Comparison of ENCODE assay signal across 8 cellular contexts in genomic region chr5:179345429-179346321, GRCh38. TPM values are rescaled to one million over a fixed set of nuclear protein-coding genes. Genes with fewer than 3 reads are reported as not detected.
A peak's percentile ranks its signal among the peaks of the same experiment; 100 is the strongest.
DNase-seq lines count a peak whose midpoint lies in the region; ATAC-seq, FAIRE-seq and TF ChIP-seq lines count a peak whose summit lies in the region.

Gene ADAMTS2 (minus strand): TSS chr5:179345461. CDS start chr5:179345328, 133 bp downstream.

- no peak within 1 kb of the TSS for H3K27ac Mint-ChIP-seq in activated T-cell treated with anti-CD3 and anti-CD28 coated beads, Interleukin-2, amount 50 U/mL, for 24 hours
- H3K27ac Mint-ChIP-seq in activated B cell treated with CpG ODN at 0.5 μM for 24 hours: no peak within 1 kb of the TSS

- H3K27me3 Mint-ChIP-seq in activated T-cell treated with anti-CD3 and anti-CD28 coated beads, Interleukin-2, amount 50 U/mL, for 24 hours: peaks cover 70% of the 10 kb centered on the region
- peaks cover 43% of the 10 kb centered on the region for H3K27me3 Mint-ChIP-seq in activated B cell treated with CpG ODN at 0.5 μM for 24 hours

- H3K4me3 Mint-ChIP-seq in activated T-cell treated with anti-CD3 and anti-CD28 coated beads, Interleukin-2, amount 50 U/mL, for 24 hours: peak within 1 kb of the TSS; percentile 15
- H3K4me3 Mint-ChIP-seq in activated B cell treated with CpG ODN at 0.5 μM for 24 hours: peak within 1 kb of the TSS; percentile 21

- peaks cover 7% of the 10 kb centered on the region for H3K4me1 Mint-ChIP-seq in activated T-cell treated with anti-CD3 and anti-CD28 coated beads, Interleukin-2, amount 50 U/mL, for 24 hours (ENCODE audit: low read depth)
- H3K4me1 Mint-ChIP-seq in activated B cell treated with CpG ODN at 0.5 μM for 24 hours: peaks cover 18% of the 10 kb centered on the region

- POLR2A ChIA-PET in activated B cell treated with CpG ODN at 0.5 μM for 24 hours (lab: Charles Lee): no interaction called here

- peaks cover 0 to 8% (median 5%) of the 10 kb centered on the region in 3 donors for H3K4me1 ChIP-seq in pancreas

- ATAC-seq in activated B cell treated with CpG ODN at 0.5 μM for 24 hours (ENCODE audit: low read depth) (no peak), Right ventricle myocardium superior (ENCODE audit: poor library complexity) (peak; percentile 74), pancreas (peak in 3 of 4 donors; percentile 36 to 62 (median 62)), GM21367 (IDR thresholded peaks at IDR 0.05; ENCODE audit: unreplicated experiment) (no peak), HG03135 (IDR thresholded peaks at IDR 0.05; ENCODE audit: unreplicated experiment) (no peak), HG03159 (IDR thresholded peaks at IDR 0.05; ENCODE audit: unreplicated experiment) (no peak)

- H3K27me3 ChIP-seq in pancreas: peaks cover 0 to 24% (median 0%) of the 10 kb centered on the region in 4 donors

- peak within 1 kb of the TSS; percentile 13 to 45 (median 22) for H3K4me3 ChIP-seq in pancreas

- H3K36me3 Mint-ChIP-seq in activated T-cell treated with anti-CD3 and anti-CD28 coated beads, Interleukin-2, amount 50 U/mL, for 24 hours (ENCODE audit: low read depth): no peaks in the 10 kb centered on the region
- H3K36me3 Mint-ChIP-seq in activated B cell treated with CpG ODN at 0.5 μM for 24 hours (ENCODE audit: low read depth): no peaks in the 10 kb centered on the region

- H3K9me3 Mint-ChIP-seq in activated T-cell treated with anti-CD3 and anti-CD28 coated beads, Interleukin-2, amount 50 U/mL, for 24 hours: no peaks in the 10 kb centered on the region
- no peaks in the 10 kb centered on the region for H3K9me3 Mint-ChIP-seq in activated B cell treated with CpG ODN at 0.5 μM for 24 hours

- intact Hi-C loops in activated B cell treated with CpG ODN at 0.5 μM for 24 hours (cut with micrococcal nuclease) (no loop called here), Right ventricle myocardium superior (cut with DNase I) (no loop called here), pancreas (cut with DNase I) (no loop called here)

- WGBS in pancreas, 2 donors: 5 to 10% methylated on average over 19 to 65 of the region's 67 CpGs

- DNase-seq in activated T-cell treated with anti-CD3 and anti-CD28 coated beads, Interleukin-2, amount 50 U/mL, for 24 hours: peak; percentile 33
- DNase-seq in activated T-cell treated with anti-CD3 and anti-CD28 coated beads, Interleukin-2, amount 50 U/mL, for 1 hour: no peak
- DNase-seq in activated B cell treated with CpG ODN at 0.5 μM for 24 hours (no peak), Right ventricle myocardium superior (peak; percentile 78), pancreas (peak in 1 of 6 donors; percentile 42)

- TF ChIP-seq CTCF in activated B cell treated with CpG ODN at 0.5 μM for 24 hours (IDR thresholded peaks at IDR 0.05) (no peak), pancreas (IDR thresholded peaks at IDR 0.05) (no peak)

- CTCF ChIA-PET in activated B cell treated with CpG ODN at 0.5 μM for 24 hours (lab: Charles Lee): no interaction called here

- no peak for FAIRE-seq in pancreas (lab: Jason Lieb, UNC)

- H3K27ac ChIP-seq in pancreas: no peak within 1 kb of the TSS

- H3K9me3 ChIP-seq in pancreas: no peaks in the 10 kb centered on the region

- no peaks in the 10 kb centered on the region for H3K36me3 ChIP-seq in pancreas

RNA-seq across cellular contexts. Expression of gene ADAMTS2, which starts in this region (rescaled TPM):
- not detected in 2 replicates for total RNA-seq in activated B cell treated with CpG ODN at 0.5 μM for 24 hours
- total RNA-seq in Right ventricle myocardium superior: 3.6 TPM
- 10 to 100 TPM in 1 of 6 donors, 1 to 10 TPM in 5; 1.3 to 18.5 (median 4.4) TPM for total RNA-seq in pancreas
- 1 to 10 TPM; 5.7 to 6.8 TPM for polyA plus RNA-seq in pancreas

Comparison
In these comparisons a context has a peak if more than half of its experiments do, and no peak if none do; other contexts are left out.
1. DNase-seq: peak in activated T-cell treated with anti-CD3 and anti-CD28 coated beads, Interleukin-2, amount 50 U/mL, for 24 hours (single experiment) and Right ventricle myocardium superior (single experiment); none in activated T-cell treated with anti-CD3 and anti-CD28 coated beads, Interleukin-2, amount 50 U/mL, for 1 hour (single experiment) and activated B cell treated with CpG ODN at 0.5 μM for 24 hours (single experiment).
2. ATAC-seq: peak in Right ventricle myocardium superior (single experiment) and pancreas (3 of 4); none in activated B cell treated with CpG ODN at 0.5 μM for 24 hours (single experiment), GM21367 (single experiment), HG03135 (single experiment) and HG03159 (single experiment).